In genomic region chr2:7672027-7672684, GRCh38 we compare ENCODE assay signal across 8 cellular contexts.
A peak's percentile ranks its signal among the peaks of the same experiment; 100 is the strongest.
DNase-seq lines count a peak whose midpoint lies in the region; ATAC-seq and TF ChIP-seq lines count a peak whose summit lies in the region.

No MANE protein-coding gene starts in this region.

- H3K27me3 Mint-ChIP-seq in Caco-2 (ENCODE audit: insufficient read depth, unreplicated experiment) (no peaks in the 10 kb centered on the region), neural crest cell (ENCODE audit: low read depth) (no peaks in the 10 kb centered on the region)

- H3K36me3 Mint-ChIP-seq in Caco-2 (ENCODE audit: insufficient read depth, unreplicated experiment) (no peaks in the 10 kb centered on the region), neural crest cell (ENCODE audit: low read depth) (peaks cover 12% of the 10 kb centered on the region)

- H3K27ac Mint-ChIP-seq in Caco-2 (ENCODE audit: unreplicated experiment) (no peak overlapping the region), neural crest cell (ENCODE audit: unreplicated experiment) (peak overlapping the region; percentile 87)

- H3K4me1 Mint-ChIP-seq in Caco-2 (ENCODE audit: low read depth, unreplicated experiment) (peaks cover 13% of the 10 kb centered on the region), neural crest cell (peaks cover 10% of the 10 kb centered on the region)

- H3K4me1 ChIP-seq in Caco-2, result no peaks in the 10 kb centered on the region
- H3K4me1 ChIP-seq in effector memory CD4-positive, alpha-beta T cell (ENCODE audit: control insufficient read depth, insufficient read depth, low read length, poor library complexity, severe bottlenecking), result no peaks in the 10 kb centered on the region

- H3K27me3 ChIP-seq in Caco-2 (replicated peaks; ENCODE audit: control insufficient read depth, insufficient read depth, low read length), result no peaks in the 10 kb centered on the region
- H3K27me3 ChIP-seq in effector memory CD4-positive, alpha-beta T cell (replicated peaks; ENCODE audit: control insufficient read depth, insufficient read depth, low read length, poor library complexity, severe bottlenecking), result no peaks in the 10 kb centered on the region

- peaks cover 16% of the 10 kb centered on the region for H3K9me3 Mint-ChIP-seq in Caco-2 (ENCODE audit: unreplicated experiment)
- peaks cover 10% of the 10 kb centered on the region for H3K9me3 Mint-ChIP-seq in neural crest cell

- no peak overlapping the region for H3K27ac ChIP-seq in effector memory CD4-positive, alpha-beta T cell (ENCODE audit: insufficient read depth, low read length, poor library complexity, severe bottlenecking)

- ATAC-seq in HG02840 (IDR thresholded peaks at IDR 0.05; ENCODE audit: low FRiP score, unreplicated experiment) (no peak), HG03521 (IDR thresholded peaks at IDR 0.05; ENCODE audit: unreplicated experiment) (no peak)

- CTCF ChIA-PET in Caco-2 (lab: Charles Lee), result no interaction called here

- H3K4me3 Mint-ChIP-seq in Caco-2 (ENCODE audit: unreplicated experiment), result no peak overlapping the region
- no peak overlapping the region for H3K4me3 Mint-ChIP-seq in neural crest cell

- POLR2A ChIA-PET in Caco-2 (lab: Charles Lee), result no interaction called here

- intact Hi-C loops in Caco-2 (cut with micrococcal nuclease; ENCODE audit: unreplicated experiment), result loop anchor here (1.0 to 10.0 kb wide), 2 partner anchors 157 to 245 kb away; no protein-coding TSS in a partner anchor

- no peaks in the 10 kb centered on the region for H3K36me3 ChIP-seq in Caco-2 (ENCODE audit: control insufficient read depth, insufficient read depth, low read length)
- H3K36me3 ChIP-seq in effector memory CD4-positive, alpha-beta T cell (ENCODE audit: control insufficient read depth, insufficient read depth, low read length), result no peaks in the 10 kb centered on the region

- H3K4me3 ChIP-seq in Caco-2 (ENCODE audit: low read depth, low read length), result no peak overlapping the region
- H3K4me3 ChIP-seq in effector memory CD4-positive, alpha-beta T cell (ENCODE audit: insufficient read depth, low read depth, low read length, poor library complexity, severe bottlenecking), result no peak overlapping the region

- DNase-seq in Caco-2, result peak; percentile 47 to 64
- peak; percentile 26 to 48 for DNase-seq in Kasumi-1 (lab: John Stamatoyannopoulos, UW)
- DNase-seq in activated CD4-positive, alpha-beta T cell treated with anti-CD3 and anti-CD28 coated beads for 48 hours, result peak; percentile 78
- DNase-seq in effector memory CD4-positive, alpha-beta T cell, result peak in 2 of 3 donors; percentile 9 to 13
- peak; percentile 68 for DNase-seq in neural crest cell (ENCODE audit: low read depth, low spot score)
- no peak for DNase-seq in ureter (ENCODE audit: low spot score)

- peak; percentile 63 to 66 for TF ChIP-seq CTCF in Caco-2 (IDR thresholded peaks at IDR 0.05; ENCODE audit: insufficient read depth in 1 of 2, low read depth in 1 of 2, low read length in 1 of 2, severe bottlenecking in 1 of 2, unreplicated experiment in 1 of 2)
- TF ChIP-seq CTCF in neural crest cell (conservative IDR thresholded peaks at IDR 0.05), result peak; percentile 79

- BruUV-seq in Caco-2 (replicated peaks; lab: Mats Ljungman, UMichigan), result no TSS peak

- no peaks in the 10 kb centered on the region for H3K9me3 ChIP-seq in Caco-2
- no peaks in the 10 kb centered on the region for H3K9me3 ChIP-seq in effector memory CD4-positive, alpha-beta T cell (ENCODE audit: control insufficient read depth, low read length)
